In the genomic region with DNA sequence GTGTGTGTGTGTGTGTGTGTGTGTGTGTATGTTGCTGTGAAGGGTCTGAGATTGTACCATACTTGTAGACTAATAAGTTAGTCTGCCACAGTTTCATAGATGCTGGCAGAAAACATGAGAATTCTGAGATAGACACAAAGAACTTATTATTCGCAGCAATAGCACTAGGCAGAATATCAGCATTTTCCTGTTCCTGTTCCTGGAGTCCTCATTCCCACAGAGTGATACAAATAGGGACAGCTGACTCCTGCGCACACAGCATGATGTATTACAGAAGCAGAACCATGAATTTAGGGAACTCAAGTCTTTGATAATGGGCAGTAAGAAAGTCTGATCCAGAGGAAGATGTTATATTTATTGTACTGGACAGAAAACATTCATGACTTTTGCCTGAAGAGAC, we compare ENCODE assay signal across 14 cellular contexts.
A peak's percentile ranks its signal among the peaks of the same experiment; 100 is the strongest.
DNase-seq lines count a peak whose midpoint lies in the region; ATAC-seq lines count a peak whose summit lies in the region.
"Had no signal": no experiment of that assay in that cellular context is flagged by ENCODE, and none has a peak within 500 bp of the region (broad histone marks: within the 10 kb centered on the region; RNA-seq: fewer than 3 reads in every experiment).

No MANE protein-coding gene starts in this region.

- no peak overlapping the region for H2BK5ac ChIP-seq in trophoblast cell (ENCODE audit: low read depth, low read length, poor library complexity)

- H3K79me1 ChIP-seq in trophoblast cell (ENCODE audit: low read length), result no peaks in the 10 kb centered on the region

- peak; percentile 63 for DNase-seq in SK-MEL-5 (ENCODE audit: low read depth, low spot score)
- DNase-seq in globus pallidus (ENCODE audit: low spot score), result peak; percentile 10
- DNase-seq in pons (ENCODE audit: low spot score), result peak; percentile 65
- no peak for DNase-seq in trophoblast cell
- no peak for DNase-seq in germinal center (ENCODE audit: low spot score)
- DNase-seq in stimulated activated effector memory CD8-positive, alpha-beta T cell treated with anti-CD3 and anti-CD28 coated beads, Interleukin-12 subunit alpha, Interleukin-12 subunit beta, amount 100 ng/mL, for 72 hours (ENCODE audit: low spot score in 2 of 2), result no peak
- DNase-seq: Caco-2; CD8-positive, alpha-beta T cell; DND-41; GDM1 had no signal

- no peak overlapping the region for H3K14ac ChIP-seq in trophoblast cell (ENCODE audit: low read length)

- H4K12ac ChIP-seq in trophoblast cell (ENCODE audit: low read depth, low read length), result no peak overlapping the region

- no peak overlapping the region for H4K8ac ChIP-seq in trophoblast cell (ENCODE audit: low read depth, low read length)

- H3K9ac ChIP-seq in trophoblast cell (ENCODE audit: low read length), result no peak overlapping the region

- no peaks in the 10 kb centered on the region for H3K4me1 Mint-ChIP-seq in stimulated activated effector memory CD8-positive, alpha-beta T cell treated with anti-CD3 and anti-CD28 coated beads, Interleukin-12 subunit alpha, Interleukin-12 subunit beta, amount 100 ng/mL, for 72 hours
- H3K4me1 Mint-ChIP-seq: CD14-positive monocyte had no signal

- no peak overlapping the region for H2AK5ac ChIP-seq in trophoblast cell (ENCODE audit: low read length)

- no peaks in the 10 kb centered on the region for H3K27me3 ChIP-seq in trophoblast cell (ENCODE audit: insufficient read depth, low read length)

- no peak overlapping the region for H3K27ac ChIP-seq in trophoblast cell (ENCODE audit: low read depth, low read length)
- H3K27ac ChIP-seq: A549 had no signal

- H3K4me2 ChIP-seq in trophoblast cell (ENCODE audit: low read length), result no peak overlapping the region
- H3K4me2 ChIP-seq: A549 had no signal

- no peak for ATAC-seq in stimulated activated effector memory CD8-positive, alpha-beta T cell treated with anti-CD3 and anti-CD28 coated beads, Interleukin-12 subunit alpha, Interleukin-12 subunit beta, amount 100 ng/mL, for 72 hours
- ATAC-seq: A549; CD8-positive, alpha-beta T cell; HCT116; HepG2 had no signal

- no peaks in the 10 kb centered on the region for H3K9me3 ChIP-seq in trophoblast cell (ENCODE audit: insufficient read depth, low read depth, low read length)
- H3K9me3 ChIP-seq: A549, Caco-2 had no signal

- peaks cover 17% of the 10 kb centered on the region for H3K9me3 Mint-ChIP-seq in stimulated activated effector memory CD8-positive, alpha-beta T cell treated with anti-CD3 and anti-CD28 coated beads, Interleukin-12 subunit alpha, Interleukin-12 subunit beta, amount 100 ng/mL, for 72 hours

- no peaks in the 10 kb centered on the region for H3K79me2 ChIP-seq in trophoblast cell (ENCODE audit: control insufficient read depth, insufficient read depth, low read length, poor library complexity)

- H3K23ac ChIP-seq in trophoblast cell (ENCODE audit: low read length), result no peak overlapping the region

- H3K4ac ChIP-seq in trophoblast cell (ENCODE audit: low read depth, low read length), result no peak overlapping the region

- no peaks in the 10 kb centered on the region for H3K36me3 ChIP-seq in trophoblast cell (ENCODE audit: control insufficient read depth in 1 of 2, insufficient read depth in 2 of 2, low read length in 2 of 2)

- no CpG with 5 or more reads among the region's 2 CpGs for WGBS in trophoblast cell (ENCODE audit: extremely low coverage, insufficient coverage, insufficient read length)

- H3K4me3 ChIP-seq in trophoblast cell (ENCODE audit: low read depth, low read length), result no peak overlapping the region
- H3K4me3 ChIP-seq: A549 had no signal

- no peaks in the 10 kb centered on the region for H3K36me3 Mint-ChIP-seq in stimulated activated effector memory CD8-positive, alpha-beta T cell treated with anti-CD3 and anti-CD28 coated beads, Interleukin-12 subunit alpha, Interleukin-12 subunit beta, amount 100 ng/mL, for 72 hours
- H3K36me3 Mint-ChIP-seq: CD14-positive monocyte; CD8-positive, alpha-beta T cell had no signal

- H4K91ac ChIP-seq in trophoblast cell (ENCODE audit: low read depth, low read length), result no peak overlapping the region

- H3K4me3 Mint-ChIP-seq in stimulated activated effector memory CD8-positive, alpha-beta T cell treated with anti-CD3 and anti-CD28 coated beads, Interleukin-12 subunit alpha, Interleukin-12 subunit beta, amount 100 ng/mL, for 72 hours, result no peak overlapping the region
- H3K4me3 Mint-ChIP-seq: CD14-positive monocyte; CD8-positive, alpha-beta T cell had no signal

- no peak overlapping the region for H3K18ac ChIP-seq in trophoblast cell (ENCODE audit: low read length)

- no peak overlapping the region for H2BK120ac ChIP-seq in trophoblast cell (ENCODE audit: insufficient read depth, low read length, poor library complexity)

- no peak overlapping the region for H2AFZ ChIP-seq in trophoblast cell (ENCODE audit: insufficient read depth, low read length, poor library complexity)

- no peak overlapping the region for H2BK12ac ChIP-seq in trophoblast cell (ENCODE audit: low read length)

- in situ Hi-C loops in SK-MEL-5 (cut with HindIII; ENCODE audit: low pct_unique_long_range_greater_than_20kb, low sequenced_read_pairs), result no loop called here

- no peaks in the 10 kb centered on the region for H3K4me1 ChIP-seq in trophoblast cell (ENCODE audit: control insufficient read depth in 1 of 2, insufficient read depth in 2 of 2, low read length in 2 of 2)
- H3K4me1 ChIP-seq: A549, Caco-2 had no signal

- H3K27ac Mint-ChIP-seq in stimulated activated effector memory CD8-positive, alpha-beta T cell treated with anti-CD3 and anti-CD28 coated beads, Interleukin-12 subunit alpha, Interleukin-12 subunit beta, amount 100 ng/mL, for 72 hours, result no peak overlapping the region
- H3K27ac Mint-ChIP-seq: CD14-positive monocyte; CD8-positive, alpha-beta T cell had no signal

Comparison
In these comparisons a context has a peak if more than half of its experiments do, and no peak if none do; other contexts are left out.
1. DNase-seq: peak in SK-MEL-5 (single experiment), globus pallidus (single experiment) and pons (single experiment); none in trophoblast cell (0 of 2), germinal center (single experiment) and stimulated activated effector memory CD8-positive, alpha-beta T cell treated with anti-CD3 and anti-CD28 coated beads, Interleukin-12 subunit alpha, Interleukin-12 subunit beta, amount 100 ng/mL, for 72 hours (0 of 2).